In genomic region chr15:101156509-101157159, GRCh38 we compare ENCODE assay signal across 9 cellular contexts.
DNase-seq lines count a peak whose midpoint lies in the region; ATAC-seq and TF ChIP-seq lines count a peak whose summit lies in the region.
"Had no signal": no experiment of that assay in that cellular context is flagged by ENCODE, and none has a peak within 500 bp of the region (broad histone marks: within the 10 kb centered on the region; RNA-seq: fewer than 3 reads in every experiment).

No MANE protein-coding gene starts in this region.

- H3K36me3 Mint-ChIP-seq in activated T-cell treated with anti-CD3 and anti-CD28 coated beads, Interleukin-2, amount 50 U/mL, for 4 hours (ENCODE audit: insufficient read depth) = no peaks in the 10 kb centered on the region

- DNase-seq in foreskin fibroblast = peak; percentile 29 to 56
- no peak for DNase-seq in NCI-H1930 (lab: John Stamatoyannopoulos, UW)
- DNase-seq in activated T-cell treated with anti-CD3 and anti-CD28 coated beads, Interleukin-2, amount 50 U/mL, for 4 hours = no peak
- DNase-seq in RKO (ENCODE audit: low spot score) = no peak
- no peak for DNase-seq in amygdala (lab: John Stamatoyannopoulos, UW)
- DNase-seq: NCI-H748 treated with DMSO at 0.1 percent for 48 hours had no signal

- H3K4me3 Mint-ChIP-seq in activated T-cell treated with anti-CD3 and anti-CD28 coated beads, Interleukin-2, amount 50 U/mL, for 4 hours = no peak overlapping the region

- peaks cover 29% of the 10 kb centered on the region for H3K4me1 Mint-ChIP-seq in activated T-cell treated with anti-CD3 and anti-CD28 coated beads, Interleukin-2, amount 50 U/mL, for 4 hours (ENCODE audit: low read depth)

- ATAC-seq in GM18499 (IDR thresholded peaks at IDR 0.05; ENCODE audit: insufficient read depth, unreplicated experiment) (peak; percentile 75), GM21529 (IDR thresholded peaks at IDR 0.05; ENCODE audit: unreplicated experiment) (peak; percentile 90), HG03520 (IDR thresholded peaks at IDR 0.05; ENCODE audit: unreplicated experiment) (peak; percentile 89)
- ATAC-seq in activated T-cell treated with anti-CD3 and anti-CD28 coated beads, Interleukin-2, amount 50 U/mL, for 4 hours = no peak

- H3K9me3 Mint-ChIP-seq in activated T-cell treated with anti-CD3 and anti-CD28 coated beads, Interleukin-2, amount 50 U/mL, for 4 hours = no peaks in the 10 kb centered on the region

- no peak overlapping the region for H3K4me3 ChIP-seq in foreskin fibroblast (ENCODE audit: low read depth in 1 of 2, low read length in 2 of 2)

- no peaks in the 10 kb centered on the region for H3K27me3 Mint-ChIP-seq in activated T-cell treated with anti-CD3 and anti-CD28 coated beads, Interleukin-2, amount 50 U/mL, for 4 hours (ENCODE audit: low read depth)

- TF ChIP-seq CTCF in foreskin fibroblast (IDR thresholded peaks at IDR 0.05; ENCODE audit: low read depth, low read length) = no peak

Comparison
In these comparisons a context has a peak if more than half of its experiments do, and no peak if none do; other contexts are left out.
1. ATAC-seq: peak in GM18499 (single experiment), GM21529 (single experiment) and HG03520 (single experiment); none in activated T-cell treated with anti-CD3 and anti-CD28 coated beads, Interleukin-2, amount 50 U/mL, for 4 hours (0 of 2).
2. DNase-seq: peak in foreskin fibroblast (2 of 2); none in NCI-H1930 (0 of 2), activated T-cell treated with anti-CD3 and anti-CD28 coated beads, Interleukin-2, amount 50 U/mL, for 4 hours (single experiment), RKO (single experiment) and amygdala (0 of 56).